Comparison of ENCODE assay signal across 13 cellular contexts in genomic region chr1:52550447-52550846, GRCh38. TPM values are rescaled to one million over a fixed set of nuclear protein-coding genes. Genes with fewer than 3 reads are reported as not detected.
DNase-seq lines count a peak whose midpoint lies in the region; ATAC-seq and TF ChIP-seq lines count a peak whose summit lies in the region.
"Had no signal": no experiment of that assay in that cellular context is flagged by ENCODE, and none has a peak within 500 bp of the region (broad histone marks: within the 10 kb centered on the region; RNA-seq: fewer than 3 reads in every experiment).

No MANE protein-coding gene starts in this region.

- H3K4me1 ChIP-seq in liver (ENCODE audit: control insufficient read depth in 4 of 4, insufficient read depth in 4 of 4, low read length in 3 of 4) (peaks cover 2 to 27% (median 12%) of the 10 kb centered on the region in 4 donors), thyroid gland (peaks cover 11 to 18% of the 10 kb centered on the region in 2 donors)

- H3K27me3 ChIP-seq in liver (ENCODE audit: control insufficient read depth in 4 of 4, insufficient read depth in 4 of 4, low read length in 3 of 4) (no peaks in the 10 kb centered on the region), thyroid gland (no peaks in the 10 kb centered on the region)

- TF ChIP-seq RAD21 in liver (IDR thresholded peaks at IDR 0.05), result peak in 1 of 2 donors; percentile 31

- POLR2A ChIA-PET in WTC11 (lab: Charles Lee), result no interaction called here

- peaks cover 0 to 5% of the 10 kb centered on the region in 2 donors for H3K9me3 Mint-ChIP-seq in activated naive CD4-positive, alpha-beta T cell treated with anti-CD3 and anti-CD28 coated beads, Interleukin-2, amount 50 U/mL, for 72 hours
- H3K9me3 Mint-ChIP-seq in WTC11, result no peaks in the 10 kb centered on the region

- no peaks in the 10 kb centered on the region for H3K9me3 ChIP-seq in liver (ENCODE audit: control insufficient read depth in 4 of 4, low read length in 3 of 4)
- H3K9me3 ChIP-seq in thyroid gland, result no peaks in the 10 kb centered on the region

- intact Hi-C loops in thyroid gland (cut with DNase I), result no loop called here

- peak; percentile 14 for DNase-seq in activated naive CD4-positive, alpha-beta T cell treated with anti-CD3 and anti-CD28 coated beads, Interleukin-2, amount 50 U/mL, for 16 hours
- DNase-seq in activated naive CD4-positive, alpha-beta T cell treated with anti-CD3 and anti-CD28 coated beads, Interleukin-2, amount 50 U/mL, for 72 hours (ENCODE audit: low spot score in 2 of 2), result no peak
- DNase-seq in WTC11 (ENCODE audit: low spot score) (no peak), thyroid gland (peak; percentile 24 to 26), AG08396 (ENCODE audit: low spot score) (no peak), GM03348 (ENCODE audit: low spot score) (no peak), NCI-H2029 (lab: John Stamatoyannopoulos, UW) (no peak)
- DNase-seq: GF-D8; mammary epithelial cell; NCI-H2029 treated with DMSO at 0.1 percent for 48 hours; stimulated activated CD4-positive, alpha-beta T cell treated with anti-CD3 and anti-CD28 coated beads, Interleukin-4, amount 100 ng/mL, for 1 hour; stimulated activated naive CD4-positive, alpha-beta T cell treated with Interleukin-2 at 50 U/mL for 16 hours had no signal

- ATAC-seq in activated naive CD4-positive, alpha-beta T cell treated with anti-CD3 and anti-CD28 coated beads, Interleukin-2, amount 50 U/mL, for 72 hours, result no peak
- no peak for ATAC-seq in WTC11

- H3K4me1 Mint-ChIP-seq in WTC11, result peaks cover 36% of the 10 kb centered on the region

- no peak for TF ChIP-seq POLR2A in thyroid gland (IDR thresholded peaks at IDR 0.05)

- H3K27ac ChIP-seq in liver (ENCODE audit: low read depth in 1 of 2, low read length in 2 of 2), result no peak overlapping the region
- H3K27ac ChIP-seq in thyroid gland, result no peak overlapping the region

- WGBS in liver, result 39% methylated on average over 7 of the region's 7 CpGs
- 90 to 93% methylated on average over 7 of the region's 7 CpGs for WGBS in thyroid gland, 2 donors

- H3K4me3 Mint-ChIP-seq in WTC11, result peak overlapping the region; percentile 46

- CTCF ChIA-PET in WTC11 (lab: Charles Lee), result no interaction called here

- TF ChIP-seq CTCF in WTC11 (IDR thresholded peaks at IDR 0.05) (no peak), liver (IDR thresholded peaks at IDR 0.05; ENCODE audit: low read depth, low read length, missing input control) (no peak), thyroid gland (IDR thresholded peaks at IDR 0.05) (no peak)

- H3K9ac ChIP-seq in liver (ENCODE audit: low read depth in 1 of 2, low read length in 2 of 2), result no peak overlapping the region

- H3K4me3 ChIP-seq in liver (ENCODE audit: low read depth in 1 of 3, low read length in 3 of 3), result no peak overlapping the region
- H3K4me3 ChIP-seq in thyroid gland (replicated peaks in 1 of 3), result no peak overlapping the region

- H3K27me3 Mint-ChIP-seq in WTC11 (ENCODE audit: low read depth), result no peaks in the 10 kb centered on the region

- H3K27ac Mint-ChIP-seq in activated naive CD4-positive, alpha-beta T cell treated with anti-CD3 and anti-CD28 coated beads, Interleukin-2, amount 50 U/mL, for 72 hours, result peak overlapping the region in 1 of 2 donors; percentile 81
- H3K27ac Mint-ChIP-seq in WTC11, result peak overlapping the region; percentile 78; the same call in 1 of the 2 replicates

- peaks cover 0 to 16% of the 10 kb centered on the region in 2 donors for H3K36me3 Mint-ChIP-seq in activated naive CD4-positive, alpha-beta T cell treated with anti-CD3 and anti-CD28 coated beads, Interleukin-2, amount 50 U/mL, for 72 hours
- peaks cover 3% of the 10 kb centered on the region; the same call in 1 of the 2 replicates for H3K36me3 Mint-ChIP-seq in WTC11

- H3K36me3 ChIP-seq in liver (ENCODE audit: control insufficient read depth in 4 of 4, insufficient read depth in 3 of 4, low read depth in 1 of 4, low read length in 3 of 4), result no peaks in the 10 kb centered on the region
- no peaks in the 10 kb centered on the region for H3K36me3 ChIP-seq in thyroid gland

TF ChIP-seq in WTC11, 78 proteins besides CTCF, POLR2A, EP300 and RAD21:
- TF ChIP-seq RELA (CRISPR knock-in tag; IDR thresholded peaks at IDR 0.05; ENCODE audit: borderline replicate concordance) (no peak), ZNF121 (CRISPR knock-in tag; IDR thresholded peaks at IDR 0.05) (peak; percentile 89), ZNF423 (CRISPR knock-in tag; IDR thresholded peaks at IDR 0.05) (no peak)
- TF ChIP-seq, protein P1, sequence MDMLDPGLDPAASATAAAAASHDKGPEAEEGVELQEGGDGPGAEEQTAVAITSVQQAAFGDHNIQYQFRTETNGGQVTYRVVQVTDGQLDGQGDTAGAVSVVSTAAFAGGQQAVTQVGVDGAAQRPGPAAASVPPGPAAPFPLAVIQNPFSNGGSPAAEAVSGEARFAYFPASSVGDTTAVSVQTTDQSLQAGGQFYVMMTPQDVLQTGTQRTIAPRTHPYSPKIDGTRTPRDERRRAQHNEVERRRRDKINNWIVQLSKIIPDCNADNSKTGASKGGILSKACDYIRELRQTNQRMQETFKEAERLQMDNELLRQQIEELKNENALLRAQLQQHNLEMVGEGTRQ (CRISPR knock-in tag; IDR thresholded peaks at IDR 0.05), result no peak

TF ChIP-seq in liver, 16 proteins besides CTCF, POLR2A, EP300 and RAD21:
- TF ChIP-seq HNF4A (conservative IDR thresholded peaks at IDR 0.05), result peak; percentile 69 to 75
- peak; percentile 14 for TF ChIP-seq SP1 (IDR thresholded peaks at IDR 0.05)
- no peak for TF ChIP-seq YY1 (IDR thresholded peaks at IDR 0.05)
- peak; percentile 32 to 49 for TF ChIP-seq RXRA (IDR thresholded peaks at IDR 0.05)
- no peak for TF ChIP-seq JUND (IDR thresholded peaks at IDR 0.05)

RNA-seq across cellular contexts. Expression of gene TUT4, which starts 2.4 kb away (rescaled TPM):
- total RNA-seq in activated naive CD4-positive, alpha-beta T cell treated with anti-CD3 and anti-CD28 coated beads, Interleukin-2, amount 50 U/mL, for 72 hours, result 100 to 1,000 TPM in 1 of 2 donors, 10 to 100 TPM in 1; 81.0 to 111 TPM
- total RNA-seq in WTC11 (2021), result 57.4 to 63.6 TPM (median 63.3 TPM) in 3 replicates
- total RNA-seq in liver, result 10 to 100 TPM; 20.0 to 28.0 TPM
- 10 to 100 TPM; 12.2 to 28.0 TPM for polyA plus RNA-seq in liver
- total RNA-seq in thyroid gland, result 100 to 1,000 TPM in 3 of 4 donors, 10 to 100 TPM in 1; 90.5 to 169 (median 120) TPM

RNA-seq across cellular contexts. Expression of gene GPX7, which starts 51.7 kb away (rescaled TPM):
- total RNA-seq in activated naive CD4-positive, alpha-beta T cell treated with anti-CD3 and anti-CD28 coated beads, Interleukin-2, amount 50 U/mL, for 72 hours, result 10 to 100 TPM; 13.8 to 23.0 TPM
- 9.9 to 13.9 TPM (median 13.1 TPM) in 3 replicates for total RNA-seq in WTC11 (2021)
- total RNA-seq in liver, result 10 to 100 TPM in 1 of 2 donors, 1 to 10 TPM in 1; 4.7 to 33.0 TPM
- 1 to 10 TPM; 3.9 to 7.0 TPM for polyA plus RNA-seq in liver
- 10 to 100 TPM; 15.7 to 77.9 (median 32.1) TPM for total RNA-seq in thyroid gland

Comparison
In these comparisons a context has a peak if more than half of its experiments do, and no peak if none do; other contexts are left out.
1. DNase-seq: peak in activated naive CD4-positive, alpha-beta T cell treated with anti-CD3 and anti-CD28 coated beads, Interleukin-2, amount 50 U/mL, for 16 hours (single experiment) and thyroid gland (2 of 2); none in activated naive CD4-positive, alpha-beta T cell treated with anti-CD3 and anti-CD28 coated beads, Interleukin-2, amount 50 U/mL, for 72 hours (0 of 2), WTC11 (single experiment), AG08396 (single experiment), GM03348 (single experiment) and NCI-H2029 (single experiment).